Comparison of ENCODE assay signal across 12 cellular contexts in genomic region chr9:77561321-77562020, GRCh38.
"Had no signal": no experiment of that assay in that cellular context is flagged by ENCODE, and none has a peak within 500 bp of the region (broad histone marks: within the 10 kb centered on the region; RNA-seq: fewer than 3 reads in every experiment).

No MANE protein-coding gene starts in this region.

- H3K27me3 ChIP-seq: ovary, testis had no signal

- DNase-seq: activated naive CD4-positive, alpha-beta T cell treated with anti-CD3 and anti-CD28 coated beads, Interleukin-2, amount 50 U/mL, for 16 hours; amygdala; endodermal cell; hypothalamus; kidney glomerular epithelial cell; ovary; retina; stimulated activated CD4-positive, alpha-beta T cell treated with anti-CD3 and anti-CD28 coated beads, Interleukin-15, amount 100 ng/mL, for 24 hours; stimulated activated CD4-positive, alpha-beta T cell treated with anti-CD3 and anti-CD28 coated beads, Interleukin-4, amount 100 ng/mL, for 24 hours; stimulated activated naive CD8-positive, alpha-beta T cell treated with anti-CD3 and anti-CD28 coated beads, Interleukin-15, amount 100 ng/mL, for 72 hours; testis had no signal

- H3K4me3 ChIP-seq: ovary, testis had no signal

- H3K9me3 ChIP-seq: ovary, testis had no signal

- H3K36me3 ChIP-seq: ovary had no signal

- ATAC-seq: activated CD4-positive, CD25-positive, alpha-beta regulatory T cell treated with anti-CD3 and anti-CD28 coated beads, Interleukin-2, amount 50 U/mL, for 24 hours; stimulated activated naive CD8-positive, alpha-beta T cell treated with anti-CD3 and anti-CD28 coated beads, Interleukin-15, amount 100 ng/mL, for 72 hours had no signal

- H3K27ac ChIP-seq: ovary, testis had no signal
